12 cellular contexts compared by ENCODE assay signal in the genomic region with DNA sequence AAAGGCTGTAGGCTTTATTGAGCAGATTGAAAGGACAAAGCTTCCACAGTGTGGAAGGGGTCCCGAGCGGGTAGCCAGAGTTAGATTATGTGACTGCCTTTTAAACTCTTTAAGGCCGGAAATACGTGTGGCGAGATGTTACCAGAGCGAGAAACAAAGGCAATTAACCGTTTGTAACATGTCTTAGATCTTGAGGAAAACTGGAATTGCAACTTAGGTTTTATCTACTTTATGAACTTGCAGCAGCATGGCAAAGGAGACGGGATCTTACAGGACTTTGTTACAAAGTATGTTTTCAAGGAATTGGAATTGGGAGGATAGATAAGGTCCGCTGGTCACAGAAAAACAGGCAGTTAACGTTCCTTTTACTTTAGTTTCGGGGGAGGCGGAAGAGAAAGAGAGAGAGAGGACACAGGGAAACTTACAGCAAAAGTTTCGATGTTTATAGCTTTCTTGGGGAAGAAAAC.
DNase-seq lines count a peak whose midpoint lies in the region; ATAC-seq and TF ChIP-seq lines count a peak whose summit lies in the region.
"Had no signal": no experiment of that assay in that cellular context is flagged by ENCODE, and none has a peak within 500 bp of the region (broad histone marks: within the 10 kb centered on the region; RNA-seq: fewer than 3 reads in every experiment).

No MANE protein-coding gene starts in this region.

- H3K9ac ChIP-seq in OCI-LY1 (ENCODE audit: low read length), result peak overlapping the region; percentile 50

- no peaks in the 10 kb centered on the region for H4K20me1 ChIP-seq in OCI-LY1 (ENCODE audit: insufficient read depth, low read length)

- H3K4me1 Mint-ChIP-seq in nephron progenitor cell, result peaks cover 22% of the 10 kb centered on the region

- H3K79me2 ChIP-seq in OCI-LY1 (ENCODE audit: insufficient read depth, low read length), result no peaks in the 10 kb centered on the region

- peak overlapping the region; percentile 75 for H3K4me3 Mint-ChIP-seq in nephron progenitor cell

- H3K9me3 ChIP-seq in OCI-LY1 (ENCODE audit: low read length), result no peaks in the 10 kb centered on the region

- H3K9me2 ChIP-seq in OCI-LY1 (ENCODE audit: low read depth, low read length), result no peaks in the 10 kb centered on the region

- no peak for ATAC-seq in HG03045 (IDR thresholded peaks at IDR 0.05; ENCODE audit: unreplicated experiment)

- H3K27ac Mint-ChIP-seq in nephron progenitor cell, result peak overlapping the region; percentile 98

- no peaks in the 10 kb centered on the region for H3F3A ChIP-seq in OCI-LY1 (ENCODE audit: insufficient read depth, low read length)

- H3K36me3 ChIP-seq in OCI-LY1 (ENCODE audit: insufficient read depth, low read length), result no peaks in the 10 kb centered on the region
- H3K36me3 ChIP-seq: cardiac muscle cell had no signal

- H3K4me1 ChIP-seq in OCI-LY1 (ENCODE audit: insufficient read depth, low read length, severe bottlenecking), result peaks cover 27% of the 10 kb centered on the region

- H3K9me3 Mint-ChIP-seq in nephron progenitor cell, result no peaks in the 10 kb centered on the region

- peak overlapping the region; percentile 44 for H2AFZ ChIP-seq in OCI-LY1 (ENCODE audit: low read length)

- peaks cover 4% of the 10 kb centered on the region for H3K27me3 Mint-ChIP-seq in nephron progenitor cell (ENCODE audit: low read depth, poor library complexity)

- no peaks in the 10 kb centered on the region for H3K36me3 Mint-ChIP-seq in nephron progenitor cell (ENCODE audit: low read depth)

- H3K27ac ChIP-seq in OCI-LY1 (ENCODE audit: low read depth, low read length, poor library complexity, severe bottlenecking) (peak overlapping the region; percentile 66), coronary artery (no peak overlapping the region)
- H3K27ac ChIP-seq: cardiac muscle cell had no signal

- DNase-seq in ELF-1 (ENCODE audit: low read depth, low spot score) (peak; percentile 21), coronary artery (ENCODE audit: low spot score) (no peak), nephron progenitor cell (no peak), NK-92 (lab: John Stamatoyannopoulos, UW; ENCODE audit: unreplicated experiment) (no peak), AG08396 (ENCODE audit: low spot score) (no peak)
- no peak for DNase-seq in activated effector memory CD4-positive, alpha-beta T cell treated with anti-CD3 and anti-CD28 coated beads, Interleukin-2, amount 50 U/mL, for 16 hours
- DNase-seq: left ventricle myocardium superior, NCI-H1417 treated with DMSO at 0.1 percent for 48 hours, NCI-H82 had no signal

- H3K4me3 ChIP-seq in OCI-LY1 (ENCODE audit: low read depth, low read length, poor library complexity, severe bottlenecking) (peak overlapping the region; percentile 47), coronary artery (peak overlapping the region; percentile 17)
- H3K4me3 ChIP-seq: cardiac muscle cell had no signal

- no peaks in the 10 kb centered on the region for H3K27me3 ChIP-seq in OCI-LY1 (ENCODE audit: insufficient read depth, low read length)
- H3K27me3 ChIP-seq: cardiac muscle cell had no signal

- peak overlapping the region; percentile 73 for H3K4me2 ChIP-seq in OCI-LY1 (ENCODE audit: low read length)

- TF ChIP-seq CTCF in OCI-LY1 (IDR thresholded peaks at IDR 0.05; ENCODE audit: low read length) (no peak), coronary artery (IDR thresholded peaks at IDR 0.05) (no peak), nephron progenitor cell (IDR thresholded peaks at IDR 0.05) (no peak)
